ENCODE assay signal across 21 cellular contexts in genomic region chr1:93148001-93148400, GRCh38. TPM values are rescaled to one million over a fixed set of nuclear protein-coding genes. Genes with fewer than 3 reads are reported as not detected.
A peak's percentile ranks its signal among the peaks of the same experiment; 100 is the strongest.
DNase-seq lines count a peak whose midpoint lies in the region; ATAC-seq, FAIRE-seq and TF ChIP-seq lines count a peak whose summit lies in the region.
"Had no signal": no experiment of that assay in that cellular context is flagged by ENCODE, and none has a peak within 500 bp of the region (broad histone marks: within the 10 kb centered on the region; RNA-seq: fewer than 3 reads in every experiment).

No MANE protein-coding gene starts in this region.

- H3K14ac ChIP-seq in H9 (ENCODE audit: insufficient read depth, low read length): no peak overlapping the region

- no peak overlapping the region for H4K5ac ChIP-seq in H9 (ENCODE audit: insufficient read length, low read depth, low read length)

- peaks cover 3% of the 10 kb centered on the region; the same call in 1 of the 2 replicates for H3K79me2 ChIP-seq in H9 (ENCODE audit: insufficient read depth, low read length)

- H3K9me3 Mint-ChIP-seq in activated T-cell treated with anti-CD3 and anti-CD28 coated beads, Interleukin-2, amount 50 U/mL, for 24 hours: no peaks in the 10 kb centered on the region
- H3K9me3 Mint-ChIP-seq in WTC11 (no peaks in the 10 kb centered on the region), H9 (no peaks in the 10 kb centered on the region)
- H3K9me3 Mint-ChIP-seq in stimulated activated naive B cell treated with anti-CD40 and anti-IgM and Interleukin-4, amounts not matched to agents 10 μg/mL and 1 μg/mL and 100 μg/mL, for 72 hours: no peaks in the 10 kb centered on the region

- H3K18ac ChIP-seq in H9 (ENCODE audit: insufficient read length, low read depth, low read length): no peak overlapping the region

- H3K4me1 Mint-ChIP-seq in activated T-cell treated with anti-CD3 and anti-CD28 coated beads, Interleukin-2, amount 50 U/mL, for 24 hours (ENCODE audit: low read depth): peaks cover 19% of the 10 kb centered on the region
- H3K4me1 Mint-ChIP-seq in WTC11 (peaks cover 5% of the 10 kb centered on the region; the same call in 1 of the 2 replicates), H9 (peaks cover 12% of the 10 kb centered on the region in 2 experiments)
- H3K4me1 Mint-ChIP-seq in stimulated activated naive B cell treated with anti-CD40 and anti-IgM and Interleukin-4, amounts not matched to agents 10 μg/mL and 1 μg/mL and 100 μg/mL, for 72 hours: peaks cover 0 to 9% of the 10 kb centered on the region in 2 donors

- no peak overlapping the region for H2AFZ ChIP-seq in H9 (ENCODE audit: low read length)

- H2AK5ac ChIP-seq in H9 (ENCODE audit: insufficient read length, low read length): no peak overlapping the region

- no peaks in the 10 kb centered on the region for H3K9me3 ChIP-seq in H9 (ENCODE audit: control insufficient read depth, low read depth, low read length)
- H3K9me3 ChIP-seq: A549, left lung, pancreas, tibial nerve had no signal

- H3K23me2 ChIP-seq in H9 (ENCODE audit: insufficient read length, low read depth, low read length, poor library complexity, severe bottlenecking): no peaks in the 10 kb centered on the region

- DNase-seq in activated T-cell treated with anti-CD3 and anti-CD28 coated beads, Interleukin-2, amount 50 U/mL, for 24 hours: no peak
- DNase-seq in activated T-cell treated with anti-CD3 and anti-CD28 coated beads for 4 hours (no peak), WTC11 (ENCODE audit: low spot score) (no peak), fibroblast of the conjunctiva (ENCODE audit: low read depth) (peak; percentile 21), urothelium cell line (ENCODE audit: low spot score) (no peak), activated gamma-delta T cell (lab: John Stamatoyannopoulos, UW) (no peak), H9 (no peak)
- DNase-seq in stimulated activated naive B cell treated with anti-CD40 and anti-IgM and Interleukin-4, amounts not matched to agents 10 μg/mL and 1 μg/mL and 100 μg/mL, for 72 hours: no peak
- DNase-seq: activated CD4-positive, CD25-positive, alpha-beta regulatory T cell treated with anti-CD3 and anti-CD28 coated beads, Interleukin-2, amount 50 U/mL, for 72 hours; activated CD8-positive, alpha-beta memory T cell treated with anti-CD3 and anti-CD28 coated beads, Interleukin-2, amount 50 U/mL, for 4 hours; activated naive CD4-positive, alpha-beta T cell treated with anti-CD3 and anti-CD28 coated beads, Interleukin-2, amount 50 U/mL, for 16 hours; effector CD8-positive, alpha-beta T cell; foreskin melanocyte; left lung; NCI-H446; pancreas; SIG-M5 had no signal

- no peak overlapping the region for H3K4me3 Mint-ChIP-seq in activated T-cell treated with anti-CD3 and anti-CD28 coated beads, Interleukin-2, amount 50 U/mL, for 24 hours
- no peak overlapping the region for H3K4me3 Mint-ChIP-seq in WTC11
- no peak overlapping the region for H3K4me3 Mint-ChIP-seq in stimulated activated naive B cell treated with anti-CD40 and anti-IgM and Interleukin-4, amounts not matched to agents 10 μg/mL and 1 μg/mL and 100 μg/mL, for 72 hours
- H3K4me3 Mint-ChIP-seq in H9: no peak overlapping the region

- H3K27ac Mint-ChIP-seq in activated T-cell treated with anti-CD3 and anti-CD28 coated beads, Interleukin-2, amount 50 U/mL, for 24 hours: peak overlapping the region; percentile 15
- H3K27ac Mint-ChIP-seq in WTC11 (peak overlapping the region; percentile 19), H9 (peak overlapping the region in 1 of 3 experiments; percentile 39; a peak in 2 of 7 replicates)
- H3K27ac Mint-ChIP-seq in stimulated activated naive B cell treated with anti-CD40 and anti-IgM and Interleukin-4, amounts not matched to agents 10 μg/mL and 1 μg/mL and 100 μg/mL, for 72 hours: peak overlapping the region; percentile 6

- H3K4ac ChIP-seq in H9 (ENCODE audit: low read depth, low read length): no peak overlapping the region

- H3K36me3 Mint-ChIP-seq in activated T-cell treated with anti-CD3 and anti-CD28 coated beads, Interleukin-2, amount 50 U/mL, for 24 hours (ENCODE audit: low read depth): peaks cover 70% of the 10 kb centered on the region
- peaks cover 2% of the 10 kb centered on the region; the same call in 1 of the 2 replicates for H3K36me3 Mint-ChIP-seq in WTC11
- H3K36me3 Mint-ChIP-seq in stimulated activated naive B cell treated with anti-CD40 and anti-IgM and Interleukin-4, amounts not matched to agents 10 μg/mL and 1 μg/mL and 100 μg/mL, for 72 hours: peaks cover 17 to 46% of the 10 kb centered on the region in 2 donors
- H3K36me3 Mint-ChIP-seq in H9 (ENCODE audit: insufficient read depth in 1 of 3, low read depth in 3 of 3): peaks cover 4 to 10% (median 9%) of the 10 kb centered on the region in 3 experiments; a peak in 6 of 7 replicates

- H2BK120ac ChIP-seq in H9 (ENCODE audit: low read depth, low read length, poor library complexity, severe bottlenecking): no peak overlapping the region

- FAIRE-seq in urothelium cell line (lab: Jason Lieb, UNC): no peak
- FAIRE-seq: A549, bronchial epithelial cell, pancreas had no signal

- H4K20me1 ChIP-seq in H9 (ENCODE audit: control insufficient read depth, insufficient read depth, insufficient read length): no peaks in the 10 kb centered on the region

- no peaks in the 10 kb centered on the region for H3K79me1 ChIP-seq in H9 (ENCODE audit: insufficient read depth, low read depth, low read length, poor library complexity, severe bottlenecking)

- ATAC-seq in WTC11: no peak
- ATAC-seq in stimulated activated naive B cell treated with anti-CD40 and anti-IgM and Interleukin-4, amounts not matched to agents 10 μg/mL and 1 μg/mL and 100 μg/mL, for 72 hours (replicated peaks): no peak
- ATAC-seq: A549, left lung had no signal

- no peak overlapping the region for H4K91ac ChIP-seq in H9 (ENCODE audit: insufficient read length, low read depth, low read length)

- CTCF ChIA-PET in WTC11 (lab: Charles Lee): no interaction called here

- H2BK20ac ChIP-seq in H9 (ENCODE audit: low read depth, low read length, poor library complexity, severe bottlenecking): no peak overlapping the region

- WGBS in H9 (ENCODE audit: extremely low coverage, insufficient read length, low lambda C conversion rate): no CpG with 5 or more reads among the region's 7 CpGs

- no peak overlapping the region for H4K8ac ChIP-seq in H9 (replicated peaks; ENCODE audit: insufficient read length, low read depth, low read length)

- no peak overlapping the region for H2BK5ac ChIP-seq in H9 (ENCODE audit: insufficient read length, low read length)

- H3K4me1 ChIP-seq in H9 (ENCODE audit: insufficient read depth, low read length): no peaks in the 10 kb centered on the region
- H3K4me1 ChIP-seq: A549, left lung, pancreas had no signal

- H3K27me3 ChIP-seq in H9 (ENCODE audit: insufficient read depth, low read length): no peaks in the 10 kb centered on the region
- H3K27me3 ChIP-seq: left lung, pancreas, tibial nerve had no signal

- no peaks in the 10 kb centered on the region for H3K27me3 Mint-ChIP-seq in activated T-cell treated with anti-CD3 and anti-CD28 coated beads, Interleukin-2, amount 50 U/mL, for 24 hours
- H3K27me3 Mint-ChIP-seq in WTC11 (ENCODE audit: low read depth): no peaks in the 10 kb centered on the region
- no peaks in the 10 kb centered on the region for H3K27me3 Mint-ChIP-seq in stimulated activated naive B cell treated with anti-CD40 and anti-IgM and Interleukin-4, amounts not matched to agents 10 μg/mL and 1 μg/mL and 100 μg/mL, for 72 hours
- no peaks in the 10 kb centered on the region; the same call in 1 of the 2 replicates for H3K27me3 Mint-ChIP-seq in H9 (ENCODE audit: low read depth)

- H3K27ac ChIP-seq in H9 (ENCODE audit: insufficient read length, low read depth, low read length): no peak overlapping the region
- H3K27ac ChIP-seq: A549, left lung, pancreas, skin epidermis, tibial nerve had no signal

- no peak overlapping the region for H3T11ph ChIP-seq in H9 (ENCODE audit: low read length)

- no peak overlapping the region for H2BK12ac ChIP-seq in H9 (ENCODE audit: insufficient read length, low read depth, low read length)

- no peak overlapping the region for H3K9ac ChIP-seq in H9 (ENCODE audit: extremely low read depth, insufficient read length, low read length)

- H3K56ac ChIP-seq in H9 (ENCODE audit: insufficient read length, low read depth, low read length): no peak overlapping the region

- no peak overlapping the region for H3K4me2 ChIP-seq in H9 (ENCODE audit: insufficient read depth, insufficient read length, low read length)
- H3K4me2 ChIP-seq: A549 had no signal

- no peak overlapping the region for H2BK15ac ChIP-seq in H9 (ENCODE audit: low read depth, low read length)

- TF ChIP-seq CTCF in WTC11 (IDR thresholded peaks at IDR 0.05) (no peak), H9 (conservative IDR thresholded peaks at IDR 0.05) (no peak)

- POLR2A ChIA-PET in WTC11 (lab: Charles Lee): no interaction called here

- H3K23ac ChIP-seq in H9 (ENCODE audit: insufficient read length, low read depth, low read length): no peak overlapping the region

TF ChIP-seq in WTC11, 78 proteins besides CTCF, POLR2A, EP300 and RAD21:
- TF ChIP-seq ZNF396 (CRISPR knock-in tag; IDR thresholded peaks at IDR 0.05; ENCODE audit: borderline replicate concordance): no peak
- TF ChIP-seq JAZF1 (CRISPR knock-in tag; IDR thresholded peaks at IDR 0.05): no peak
TF ChIP-seq in WTC11: peak in this region for 0.

RNA-seq across cellular contexts. Expression of gene TMED5, which starts 32.2 kb away (rescaled TPM):
- total RNA-seq in WTC11 (2021) (25.1 to 28.5 TPM (median 25.6 TPM) in 3 replicates), H9 (2021) (32.9 and 35.0 TPM in 2 replicates)

RNA-seq across cellular contexts. Expression of gene CCDC18, which starts 32.5 kb away (rescaled TPM):
- total RNA-seq in WTC11 (2021) (21.3 to 24.9 TPM (median 23.0 TPM) in 3 replicates), H9 (2021) (17.3 and 19.5 TPM in 2 replicates)
